8 cellular contexts compared by ENCODE assay signal in genomic region chr9:111483862-111484563, GRCh38.
DNase-seq lines count a peak whose midpoint lies in the region; ATAC-seq and TF ChIP-seq lines count a peak whose summit lies in the region.

ECPAS (minus strand) TSS chr9:111484383; CDS start chr9:111472918, 11,465 bp downstream.

- peak within 1 kb of the TSS; percentile 95 for H3K4me3 ChIP-seq in choroid plexus epithelial cell (ENCODE audit: low read depth, low read length)

- no peak for TF ChIP-seq CTCF in choroid plexus epithelial cell (conservative IDR thresholded peaks at IDR 0.05; ENCODE audit: low read depth, low read length)

- DNase-seq in 8988T: peak; percentile 92
- peak; percentile 83 for DNase-seq in NCI-H226
- peak; percentile 44 to 55 for DNase-seq in activated CD4-positive, alpha-beta T cell treated with anti-CD3 and anti-CD28 coated beads for 24 hours (ENCODE audit: low read depth in 2 of 2)
- DNase-seq in choroid plexus epithelial cell (ENCODE audit: low read depth): peak; percentile 80
- DNase-seq in kidney glomerular epithelial cell (lab: John Stamatoyannopoulos, UW): peak; percentile 65
- DNase-seq in stimulated activated CD4-positive, alpha-beta T cell treated with anti-CD3 and anti-CD28 coated beads, Interleukin-15, amount 100 ng/mL, for 24 hours: peak; percentile 82

- peak; percentile 70 for TF ChIP-seq POLR2A in GM18505 (IDR thresholded peaks at IDR 0.05; ENCODE audit: borderline replicate concordance, extremely low read depth, insufficient read depth, insufficient read length)

- ATAC-seq in GM18505 (IDR thresholded peaks at IDR 0.05; ENCODE audit: unreplicated experiment): peak; percentile 54
- ATAC-seq in HG02970 (IDR thresholded peaks at IDR 0.05; ENCODE audit: low FRiP score, unreplicated experiment): peak; percentile 57

Comparison
In these comparisons a context has a peak if more than half of its experiments do, and no peak if none do; other contexts are left out.
1. Peak in every context shown above with its lines: DNase-seq, ATAC-seq and H3K4me3 ChIP-seq.